1 cellular context compared by ENCODE assay signal in the genomic region with DNA sequence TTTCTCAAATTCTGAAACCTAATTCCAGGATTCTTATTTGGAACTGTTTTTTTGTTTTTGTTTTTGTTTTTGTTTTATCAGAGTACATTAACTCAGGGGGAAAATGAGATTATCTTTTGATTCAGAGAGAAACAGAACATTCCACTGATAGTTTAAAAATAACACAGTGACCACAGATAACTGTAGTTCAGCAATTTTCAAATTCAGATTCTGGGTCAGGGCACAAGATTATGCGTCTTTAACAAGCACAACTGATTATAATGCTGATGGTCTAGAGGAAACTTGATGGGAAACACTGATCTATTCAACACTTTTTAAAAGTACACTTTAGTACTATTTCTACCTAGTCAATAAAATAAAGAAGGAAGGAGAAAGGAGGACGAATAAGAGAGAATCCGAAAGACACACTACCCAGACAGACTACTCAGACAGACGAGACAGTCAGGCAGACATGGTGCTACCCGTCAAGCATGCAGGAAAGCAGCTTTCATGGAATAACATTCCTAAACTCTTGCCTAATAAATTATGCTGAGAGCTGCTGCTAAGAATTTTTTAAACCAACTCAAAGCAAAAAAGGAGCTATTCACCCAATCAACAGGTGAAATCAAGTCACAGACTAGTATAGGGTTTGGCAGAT.
TF ChIP-seq lines count a peak whose summit lies in the region.

No MANE protein-coding gene starts in this region.

TF ChIP-seq in HEK293, 187 proteins besides CTCF, POLR2A, EP300 and RAD21:
- TF ChIP-seq ZBTB20 (tag by site-specific recombination; IDR thresholded peaks at IDR 0.05) (peak; percentile 52; the same call in 1 of the 2 replicates), ZNF394 (tag by site-specific recombination; IDR thresholded peaks at IDR 0.05; ENCODE audit: borderline replicate concordance) (no peak), SCRT2 (tag by site-specific recombination; IDR thresholded peaks at IDR 0.05) (peak; percentile 71), ZNF211 (tag by site-specific recombination; IDR thresholded peaks at IDR 0.05; ENCODE audit: low read depth) (no peak), KLF16 (tag by site-specific recombination; IDR thresholded peaks at IDR 0.05) (no peak), ZNF266 (tag by site-specific recombination; IDR thresholded peaks at IDR 0.05; ENCODE audit: low read depth) (no peak), ZNF354C (tag by site-specific recombination; IDR thresholded peaks at IDR 0.05; ENCODE audit: borderline replicate concordance, low read depth) (no peak)
